8 cellular contexts compared by ENCODE assay signal in the genomic region with DNA sequence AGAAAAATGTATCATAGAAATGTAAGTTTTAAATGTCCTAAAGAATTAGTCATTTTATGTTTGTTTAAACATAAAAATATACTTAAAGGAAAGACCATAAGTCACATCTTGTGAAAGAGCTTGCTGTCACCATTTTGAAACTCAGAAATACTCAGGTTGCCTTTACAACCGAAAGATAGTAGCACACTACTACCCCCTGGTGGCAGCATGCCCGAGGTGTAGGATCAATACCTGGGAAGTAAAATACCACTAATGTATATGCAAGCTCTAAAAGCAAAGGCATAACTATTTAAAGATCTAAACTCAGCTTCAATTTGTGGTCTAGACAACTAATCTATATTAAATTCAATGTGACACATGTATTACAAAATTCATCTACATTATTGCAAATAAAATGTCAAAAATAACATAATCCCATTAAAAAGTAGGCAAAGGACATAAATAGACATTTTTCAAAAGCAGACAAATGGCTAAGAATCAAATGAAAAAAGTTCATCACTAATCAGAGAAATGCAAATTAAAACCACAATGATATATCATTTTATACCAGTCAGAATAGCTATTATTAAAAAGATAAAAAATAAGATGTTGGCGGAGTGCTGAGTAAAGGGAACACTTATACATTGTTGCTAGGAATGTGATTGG. TPM values are rescaled to one million over a fixed set of nuclear protein-coding genes. Genes with fewer than 3 reads are reported as not detected.
DNase-seq lines count a peak whose midpoint lies in the region; ATAC-seq and TF ChIP-seq lines count a peak whose summit lies in the region.

No MANE protein-coding gene starts in this region.

- no peak overlapping the region for H3K27ac Mint-ChIP-seq in activated naive CD8-positive, alpha-beta T cell treated with anti-CD3 and anti-CD28 coated beads, Interleukin-2, amount 50 U/mL, for 24 hours

- no peak overlapping the region for H3K4me2 ChIP-seq in hepatocyte
- peak overlapping the region; percentile 33 for H3K4me2 ChIP-seq in smooth muscle cell

- H3K27me3 ChIP-seq in GM06990 (replicated peaks; ENCODE audit: control insufficient read depth, insufficient read depth, low read length): no peaks in the 10 kb centered on the region
- no peaks in the 10 kb centered on the region for H3K27me3 ChIP-seq in hepatocyte
- no peaks in the 10 kb centered on the region for H3K27me3 ChIP-seq in smooth muscle cell (ENCODE audit: low read depth)

- H3K79me2 ChIP-seq in hepatocyte: no peaks in the 10 kb centered on the region
- no peaks in the 10 kb centered on the region for H3K79me2 ChIP-seq in smooth muscle cell (ENCODE audit: low read depth)

- H3K9me2 ChIP-seq in hepatocyte (replicated peaks; ENCODE audit: insufficient read depth): no peaks in the 10 kb centered on the region

- WGBS in hepatocyte (ENCODE audit: low lambda C conversion rate, missing lambda C conversion rate): 36% methylated on average over 3 of the region's 3 CpGs
- 33% methylated on average over 3 of the region's 3 CpGs for WGBS in smooth muscle cell (ENCODE audit: low lambda C conversion rate)

- no peak overlapping the region for H3K9ac ChIP-seq in smooth muscle cell (ENCODE audit: low read depth)

- no peaks in the 10 kb centered on the region for H3K9me3 Mint-ChIP-seq in activated naive CD8-positive, alpha-beta T cell treated with anti-CD3 and anti-CD28 coated beads, Interleukin-2, amount 50 U/mL, for 24 hours

- H4K20me1 ChIP-seq in hepatocyte (ENCODE audit: insufficient read depth, poor library complexity, severe bottlenecking) (no peaks in the 10 kb centered on the region), smooth muscle cell (ENCODE audit: low read depth) (no peaks in the 10 kb centered on the region)

- peak; percentile 63 for ATAC-seq in HG02571 (IDR thresholded peaks at IDR 0.05; ENCODE audit: unreplicated experiment)
- ATAC-seq in activated naive CD8-positive, alpha-beta T cell treated with anti-CD3 and anti-CD28 coated beads, Interleukin-2, amount 50 U/mL, for 24 hours: peak; percentile 90

- H3K9me3 ChIP-seq in hepatocyte (ENCODE audit: low read depth) (no peaks in the 10 kb centered on the region), smooth muscle cell (replicated peaks; ENCODE audit: low read depth) (no peaks in the 10 kb centered on the region)

- H3K4me1 Mint-ChIP-seq in activated naive CD8-positive, alpha-beta T cell treated with anti-CD3 and anti-CD28 coated beads, Interleukin-2, amount 50 U/mL, for 24 hours: peaks cover 9% of the 10 kb centered on the region

- peaks cover 6% of the 10 kb centered on the region for H3F3A ChIP-seq in smooth muscle cell (ENCODE audit: low read depth)

- DNase-seq in GM06990 (ENCODE audit: extremely low read depth, insufficient read length): no peak
- DNase-seq in NCI-H146 treated with DMSO at 0.1 percent for 48 hours (lab: John Stamatoyannopoulos, UW; ENCODE audit: unreplicated experiment): peak; percentile 58
- peak; percentile 86 for DNase-seq in SW480 (ENCODE audit: low spot score)
- DNase-seq in activated naive CD8-positive, alpha-beta T cell treated with anti-CD3 and anti-CD28 coated beads, Interleukin-2, amount 50 U/mL, for 24 hours: peak; percentile 93
- peak; percentile 82 for DNase-seq in hepatocyte (ENCODE audit: low spot score)
- no peak for DNase-seq in smooth muscle cell (lab: John Stamatoyannopoulos, UW; ENCODE audit: unreplicated experiment)
- no peak for DNase-seq in coronary artery (ENCODE audit: low spot score)

- H2AFZ ChIP-seq in hepatocyte (no peak overlapping the region), smooth muscle cell (ENCODE audit: low read depth) (no peak overlapping the region)

- H3K4me3 Mint-ChIP-seq in activated naive CD8-positive, alpha-beta T cell treated with anti-CD3 and anti-CD28 coated beads, Interleukin-2, amount 50 U/mL, for 24 hours: no peak overlapping the region

- H3K36me3 ChIP-seq in GM06990 (ENCODE audit: control insufficient read depth, insufficient read depth, low read length) (no peaks in the 10 kb centered on the region), hepatocyte (replicated peaks; ENCODE audit: insufficient read depth, low read depth) (no peaks in the 10 kb centered on the region), smooth muscle cell (ENCODE audit: low read depth) (no peaks in the 10 kb centered on the region)

- peak; percentile 70 for TF ChIP-seq CTCF in GM06990 (IDR thresholded peaks at IDR 0.05; ENCODE audit: insufficient read depth, low read length, poor library complexity, severe bottlenecking)
- TF ChIP-seq CTCF in hepatocyte (IDR thresholded peaks at IDR 0.05; ENCODE audit: poor library complexity): peak; percentile 81
- peak; percentile 80 for TF ChIP-seq CTCF in smooth muscle cell (IDR thresholded peaks at IDR 0.05; ENCODE audit: borderline replicate concordance, insufficient read depth, poor library complexity, severe bottlenecking)
- no peak for TF ChIP-seq CTCF in coronary artery (IDR thresholded peaks at IDR 0.05)

- no peaks in the 10 kb centered on the region for H3K36me3 Mint-ChIP-seq in activated naive CD8-positive, alpha-beta T cell treated with anti-CD3 and anti-CD28 coated beads, Interleukin-2, amount 50 U/mL, for 24 hours (ENCODE audit: low read depth)

- no peaks in the 10 kb centered on the region for H3K27me3 Mint-ChIP-seq in activated naive CD8-positive, alpha-beta T cell treated with anti-CD3 and anti-CD28 coated beads, Interleukin-2, amount 50 U/mL, for 24 hours

- H3K4me1 ChIP-seq in hepatocyte (ENCODE audit: insufficient read depth): no peaks in the 10 kb centered on the region
- peaks cover 17% of the 10 kb centered on the region for H3K4me1 ChIP-seq in smooth muscle cell (ENCODE audit: low read depth)

- H3K27ac ChIP-seq in hepatocyte (no peak overlapping the region), smooth muscle cell (ENCODE audit: low read depth) (no peak overlapping the region), coronary artery (no peak overlapping the region)

- H3K4me3 ChIP-seq in GM06990 (replicated peaks; ENCODE audit: low read depth, low read length) (no peak overlapping the region), hepatocyte (no peak overlapping the region), smooth muscle cell (no peak overlapping the region), coronary artery (no peak overlapping the region)

RNA-seq across cellular contexts. Expression of gene FGL2, which starts 47.7 kb away (rescaled TPM):
- total RNA-seq in hepatocyte: 0.80 and 1.2 TPM in 2 replicates
- polyA plus RNA-seq in hepatocyte: 0.57 and 0.83 TPM in 2 replicates
- total RNA-seq in smooth muscle cell: 0.40 and 1.6 TPM in 2 replicates
- 0.39 TPM in 1 of 2 replicates, not detected in the other for polyA plus RNA-seq in smooth muscle cell

Comparison
In these comparisons a context has a peak if more than half of its experiments do, and no peak if none do; other contexts are left out.
1. DNase-seq: peak in NCI-H146 treated with DMSO at 0.1 percent for 48 hours (single experiment), SW480 (single experiment), activated naive CD8-positive, alpha-beta T cell treated with anti-CD3 and anti-CD28 coated beads, Interleukin-2, amount 50 U/mL, for 24 hours (single experiment) and hepatocyte (single experiment); none in GM06990 (single experiment), smooth muscle cell (single experiment) and coronary artery (single experiment).